7 cellular contexts compared by ENCODE assay signal in the genomic region with DNA sequence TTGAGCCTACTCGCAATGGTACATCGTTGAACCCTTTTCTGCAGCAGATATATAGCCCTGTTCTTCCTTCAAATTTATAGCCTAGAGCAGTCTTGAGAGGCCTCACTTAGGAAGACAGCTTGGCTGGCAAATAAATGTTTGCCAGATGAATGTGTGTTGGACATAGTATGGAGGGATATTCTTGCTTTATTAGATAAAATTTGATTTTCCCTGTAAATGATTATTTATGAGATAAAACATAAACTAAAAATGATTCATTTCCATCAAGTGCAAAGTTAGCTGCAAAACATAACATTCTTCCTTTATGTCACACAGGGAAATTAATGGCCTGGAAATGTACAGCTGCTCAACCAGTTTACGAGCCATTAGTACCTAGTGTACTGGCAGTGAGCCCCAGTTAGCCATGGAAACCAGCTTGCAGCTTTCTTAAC.
DNase-seq lines count a peak whose midpoint lies in the region; FAIRE-seq and TF ChIP-seq lines count a peak whose summit lies in the region.

No MANE protein-coding gene starts in this region.

- H3K9ac ChIP-seq in astrocyte (ENCODE audit: low read length): no peak overlapping the region

- H4K20me1 ChIP-seq in astrocyte (ENCODE audit: insufficient read depth, low read length): peaks cover 78% of the 10 kb centered on the region

- no peak overlapping the region for H2AFZ ChIP-seq in astrocyte (ENCODE audit: low read depth, low read length)

- H3K9me3 Mint-ChIP-seq in astrocyte (ENCODE audit: unreplicated experiment) (no peaks in the 10 kb centered on the region), nephron progenitor cell (no peaks in the 10 kb centered on the region)

- H3K27me3 Mint-ChIP-seq in astrocyte (ENCODE audit: low read depth, unreplicated experiment) (no peaks in the 10 kb centered on the region), nephron progenitor cell (ENCODE audit: low read depth, poor library complexity) (peaks cover 3% of the 10 kb centered on the region)

- no peak overlapping the region for H3K27ac ChIP-seq in astrocyte (ENCODE audit: low read depth, low read length)
- H3K27ac ChIP-seq in tibial artery: no peak overlapping the region

- H3K4me2 ChIP-seq in astrocyte (ENCODE audit: low read length): no peak overlapping the region

- no peaks in the 10 kb centered on the region for H3K36me3 ChIP-seq in astrocyte (ENCODE audit: insufficient read depth, low read length)
- no peaks in the 10 kb centered on the region for H3K36me3 ChIP-seq in tibial artery

- FAIRE-seq in astrocyte (lab: Jason Lieb, UNC) (no peak), D721Med (lab: Jason Lieb, UNC) (no peak)

- peak overlapping the region; percentile 16 for H3K27ac Mint-ChIP-seq in astrocyte (ENCODE audit: unreplicated experiment)
- H3K27ac Mint-ChIP-seq in nephron progenitor cell: peak overlapping the region; percentile 44

- in situ Hi-C loops in G401 (cut with HindIII; ENCODE audit: low sequenced_read_pairs): no loop called here

- H3K36me3 Mint-ChIP-seq in astrocyte (ENCODE audit: low read depth, unreplicated experiment): peaks cover 15% of the 10 kb centered on the region
- no peaks in the 10 kb centered on the region for H3K36me3 Mint-ChIP-seq in nephron progenitor cell (ENCODE audit: low read depth)

- H3K27me3 ChIP-seq in astrocyte (ENCODE audit: insufficient read depth, low read length) (no peaks in the 10 kb centered on the region), tibial artery (no peaks in the 10 kb centered on the region)

- H3K9me3 ChIP-seq in astrocyte (ENCODE audit: insufficient read depth, low read depth, low read length) (no peaks in the 10 kb centered on the region), tibial artery (no peaks in the 10 kb centered on the region)

- H3K4me3 Mint-ChIP-seq in astrocyte (ENCODE audit: unreplicated experiment) (no peak overlapping the region), nephron progenitor cell (peak overlapping the region; percentile 27)

- TF ChIP-seq CTCF in astrocyte (IDR thresholded peaks at IDR 0.05; ENCODE audit: insufficient read depth, low read depth, low read length) (no peak), nephron progenitor cell (IDR thresholded peaks at IDR 0.05) (no peak), tibial artery (IDR thresholded peaks at IDR 0.05) (no peak), D721Med (IDR thresholded peaks at IDR 0.05; ENCODE audit: insufficient read depth, missing control alignments) (no peak)

- DNase-seq in G401 (ENCODE audit: low spot score) (peak; percentile 22), NCI-H2029 (lab: John Stamatoyannopoulos, UW) (peak; percentile 49), astrocyte (ENCODE audit: low read depth) (peak; percentile 73), nephron progenitor cell (no peak), tibial artery (no peak), D721Med (ENCODE audit: insufficient read length, low spot score) (no peak), iPS-NIHi11 (ENCODE audit: low spot score) (no peak)

- intact Hi-C loops in tibial artery (cut with DNase I; ENCODE audit: low total_unique reads): no loop called here

- peaks cover 31% of the 10 kb centered on the region for H3K4me1 ChIP-seq in astrocyte (ENCODE audit: insufficient read depth, low read length)
- peaks cover 0 to 59% (median 27%) of the 10 kb centered on the region in 4 donors for H3K4me1 ChIP-seq in tibial artery

- peaks cover 79% of the 10 kb centered on the region for H3K4me1 Mint-ChIP-seq in astrocyte (ENCODE audit: low read depth, unreplicated experiment)
- peaks cover 98% of the 10 kb centered on the region for H3K4me1 Mint-ChIP-seq in nephron progenitor cell

- H3K79me2 ChIP-seq in astrocyte (ENCODE audit: insufficient read depth, low read length): peaks cover 98% of the 10 kb centered on the region

- H3K4me3 ChIP-seq in astrocyte (ENCODE audit: insufficient read depth, low read depth, low read length) (no peak overlapping the region), tibial artery (no peak overlapping the region)

Comparison
In these comparisons a context has a peak if more than half of its experiments do, and no peak if none do; other contexts are left out.
1. DNase-seq: peak in G401 (single experiment), NCI-H2029 (single experiment) and astrocyte (single experiment); none in nephron progenitor cell (single experiment), tibial artery (0 of 2), D721Med (single experiment) and iPS-NIHi11 (single experiment).